Comparison of ENCODE assay signal across 1 cellular context in the genomic region with DNA sequence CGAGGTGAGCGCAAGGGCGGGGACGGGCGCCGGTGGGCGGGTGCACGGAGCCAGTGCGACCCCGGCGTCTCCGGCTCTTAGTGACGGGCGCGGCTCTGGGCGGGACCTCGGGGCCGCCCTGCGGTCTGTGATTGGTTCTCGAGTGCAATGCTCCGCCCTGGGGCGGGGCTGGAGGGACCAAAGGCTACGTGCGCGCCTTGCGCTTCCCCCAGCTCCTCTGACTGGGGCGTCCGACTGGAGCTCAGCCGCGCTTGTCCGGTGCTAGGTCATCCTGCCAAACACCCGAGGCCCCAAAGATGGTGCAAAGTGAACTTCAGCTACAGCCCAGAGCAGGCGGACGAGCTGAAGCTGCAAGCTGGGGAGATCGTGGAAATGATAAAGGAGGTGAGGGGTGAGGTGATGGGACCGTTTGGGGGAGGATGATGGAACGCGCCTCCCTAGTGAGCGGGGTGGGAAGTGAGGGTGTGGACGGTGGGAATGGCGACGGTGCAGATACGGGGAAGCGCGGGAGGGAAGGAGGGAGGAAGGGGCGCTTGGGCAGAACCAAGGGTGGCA.
TF ChIP-seq lines count a peak whose summit lies in the region.

No MANE protein-coding gene starts in this region.

TF ChIP-seq in HEK293, 187 proteins besides CTCF, POLR2A, EP300 and RAD21 (continued from another document and continues in another):
- TF ChIP-seq, protein P1, sequence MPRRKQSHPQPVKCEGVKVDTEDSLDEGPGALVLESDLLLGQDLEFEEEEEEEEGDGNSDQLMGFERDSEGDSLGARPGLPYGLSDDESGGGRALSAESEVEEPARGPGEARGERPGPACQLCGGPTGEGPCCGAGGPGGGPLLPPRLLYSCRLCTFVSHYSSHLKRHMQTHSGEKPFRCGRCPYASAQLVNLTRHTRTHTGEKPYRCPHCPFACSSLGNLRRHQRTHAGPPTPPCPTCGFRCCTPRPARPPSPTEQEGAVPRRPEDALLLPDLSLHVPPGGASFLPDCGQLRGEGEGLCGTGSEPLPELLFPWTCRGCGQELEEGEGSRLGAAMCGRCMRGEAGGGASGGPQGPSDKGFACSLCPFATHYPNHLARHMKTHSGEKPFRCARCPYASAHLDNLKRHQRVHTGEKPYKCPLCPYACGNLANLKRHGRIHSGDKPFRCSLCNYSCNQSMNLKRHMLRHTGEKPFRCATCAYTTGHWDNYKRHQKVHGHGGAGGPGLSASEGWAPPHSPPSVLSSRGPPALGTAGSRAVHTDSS (tag by site-specific recombination; IDR thresholded peaks at IDR 0.05) = no peak
- TF ChIP-seq, protein P2, sequence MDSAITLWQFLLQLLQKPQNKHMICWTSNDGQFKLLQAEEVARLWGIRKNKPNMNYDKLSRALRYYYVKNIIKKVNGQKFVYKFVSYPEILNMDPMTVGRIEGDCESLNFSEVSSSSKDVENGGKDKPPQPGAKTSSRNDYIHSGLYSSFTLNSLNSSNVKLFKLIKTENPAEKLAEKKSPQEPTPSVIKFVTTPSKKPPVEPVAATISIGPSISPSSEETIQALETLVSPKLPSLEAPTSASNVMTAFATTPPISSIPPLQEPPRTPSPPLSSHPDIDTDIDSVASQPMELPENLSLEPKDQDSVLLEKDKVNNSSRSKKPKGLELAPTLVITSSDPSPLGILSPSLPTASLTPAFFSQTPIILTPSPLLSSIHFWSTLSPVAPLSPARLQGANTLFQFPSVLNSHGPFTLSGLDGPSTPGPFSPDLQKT (IDR thresholded peaks at IDR 0.05; ENCODE audit: borderline replicate concordance, low read depth, low read length) = no peak
- TF ChIP-seq ZNF2 (tag by site-specific recombination; IDR thresholded peaks at IDR 0.05) = peak; percentile 26; the same call in 1 of the 2 replicates
- no peak for TF ChIP-seq ZNF274 (IDR thresholded peaks at IDR 0.05; ENCODE audit: low read length)
- TF ChIP-seq ZNF274 (tag by site-specific recombination; IDR thresholded peaks at IDR 0.05; ENCODE audit: borderline replicate concordance) = no peak
- TF ChIP-seq ZNF341 (tag by site-specific recombination; IDR thresholded peaks at IDR 0.05; ENCODE audit: low read depth) = peak; percentile 96
- TF ChIP-seq ZNF19 (tag by site-specific recombination; IDR thresholded peaks at IDR 0.05; ENCODE audit: low read depth) = no peak
- TF ChIP-seq, protein P3, sequence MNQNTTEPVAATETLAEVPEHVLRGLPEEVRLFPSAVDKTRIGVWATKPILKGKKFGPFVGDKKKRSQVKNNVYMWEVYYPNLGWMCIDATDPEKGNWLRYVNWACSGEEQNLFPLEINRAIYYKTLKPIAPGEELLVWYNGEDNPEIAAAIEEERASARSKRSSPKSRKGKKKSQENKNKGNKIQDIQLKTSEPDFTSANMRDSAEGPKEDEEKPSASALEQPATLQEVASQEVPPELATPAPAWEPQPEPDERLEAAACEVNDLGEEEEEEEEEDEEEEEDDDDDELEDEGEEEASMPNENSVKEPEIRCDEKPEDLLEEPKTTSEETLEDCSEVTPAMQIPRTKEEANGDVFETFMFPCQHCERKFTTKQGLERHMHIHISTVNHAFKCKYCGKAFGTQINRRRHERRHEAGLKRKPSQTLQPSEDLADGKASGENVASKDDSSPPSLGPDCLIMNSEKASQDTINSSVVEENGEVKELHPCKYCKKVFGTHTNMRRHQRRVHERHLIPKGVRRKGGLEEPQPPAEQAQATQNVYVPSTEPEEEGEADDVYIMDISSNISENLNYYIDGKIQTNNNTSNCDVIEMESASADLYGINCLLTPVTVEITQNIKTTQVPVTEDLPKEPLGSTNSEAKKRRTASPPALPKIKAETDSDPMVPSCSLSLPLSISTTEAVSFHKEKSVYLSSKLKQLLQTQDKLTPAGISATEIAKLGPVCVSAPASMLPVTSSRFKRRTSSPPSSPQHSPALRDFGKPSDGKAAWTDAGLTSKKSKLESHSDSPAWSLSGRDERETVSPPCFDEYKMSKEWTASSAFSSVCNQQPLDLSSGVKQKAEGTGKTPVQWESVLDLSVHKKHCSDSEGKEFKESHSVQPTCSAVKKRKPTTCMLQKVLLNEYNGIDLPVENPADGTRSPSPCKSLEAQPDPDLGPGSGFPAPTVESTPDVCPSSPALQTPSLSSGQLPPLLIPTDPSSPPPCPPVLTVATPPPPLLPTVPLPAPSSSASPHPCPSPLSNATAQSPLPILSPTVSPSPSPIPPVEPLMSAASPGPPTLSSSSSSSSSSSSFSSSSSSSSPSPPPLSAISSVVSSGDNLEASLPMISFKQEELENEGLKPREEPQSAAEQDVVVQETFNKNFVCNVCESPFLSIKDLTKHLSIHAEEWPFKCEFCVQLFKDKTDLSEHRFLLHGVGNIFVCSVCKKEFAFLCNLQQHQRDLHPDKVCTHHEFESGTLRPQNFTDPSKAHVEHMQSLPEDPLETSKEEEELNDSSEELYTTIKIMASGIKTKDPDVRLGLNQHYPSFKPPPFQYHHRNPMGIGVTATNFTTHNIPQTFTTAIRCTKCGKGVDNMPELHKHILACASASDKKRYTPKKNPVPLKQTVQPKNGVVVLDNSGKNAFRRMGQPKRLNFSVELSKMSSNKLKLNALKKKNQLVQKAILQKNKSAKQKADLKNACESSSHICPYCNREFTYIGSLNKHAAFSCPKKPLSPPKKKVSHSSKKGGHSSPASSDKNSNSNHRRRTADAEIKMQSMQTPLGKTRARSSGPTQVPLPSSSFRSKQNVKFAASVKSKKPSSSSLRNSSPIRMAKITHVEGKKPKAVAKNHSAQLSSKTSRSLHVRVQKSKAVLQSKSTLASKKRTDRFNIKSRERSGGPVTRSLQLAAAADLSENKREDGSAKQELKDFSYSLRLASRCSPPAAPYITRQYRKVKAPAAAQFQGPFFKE (tag by site-specific recombination; IDR thresholded peaks at IDR 0.05; ENCODE audit: borderline replicate concordance) = no peak
- TF ChIP-seq ZFP69B (tag by site-specific recombination; IDR thresholded peaks at IDR 0.05) = 0 out of 2 replicates have a peak, but pooled peaks have one; percentile 73
- TF ChIP-seq ZNF114 (tag by site-specific recombination; IDR thresholded peaks at IDR 0.05) = no peak
- TF ChIP-seq, protein P4, sequence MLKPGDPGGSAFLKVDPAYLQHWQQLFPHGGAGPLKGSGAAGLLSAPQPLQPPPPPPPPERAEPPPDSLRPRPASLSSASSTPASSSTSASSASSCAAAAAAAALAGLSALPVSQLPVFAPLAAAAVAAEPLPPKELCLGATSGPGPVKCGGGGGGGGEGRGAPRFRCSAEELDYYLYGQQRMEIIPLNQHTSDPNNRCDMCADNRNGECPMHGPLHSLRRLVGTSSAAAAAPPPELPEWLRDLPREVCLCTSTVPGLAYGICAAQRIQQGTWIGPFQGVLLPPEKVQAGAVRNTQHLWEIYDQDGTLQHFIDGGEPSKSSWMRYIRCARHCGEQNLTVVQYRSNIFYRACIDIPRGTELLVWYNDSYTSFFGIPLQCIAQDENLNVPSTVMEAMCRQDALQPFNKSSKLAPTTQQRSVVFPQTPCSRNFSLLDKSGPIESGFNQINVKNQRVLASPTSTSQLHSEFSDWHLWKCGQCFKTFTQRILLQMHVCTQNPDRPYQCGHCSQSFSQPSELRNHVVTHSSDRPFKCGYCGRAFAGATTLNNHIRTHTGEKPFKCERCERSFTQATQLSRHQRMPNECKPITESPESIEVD (tag by site-specific recombination; IDR thresholded peaks at IDR 0.05) = no peak
- TF ChIP-seq EGR2 (tag by site-specific recombination; IDR thresholded peaks at IDR 0.05; ENCODE audit: low read depth) = peak; percentile 70; the same call in 1 of the 2 replicates
- TF ChIP-seq, protein P5, sequence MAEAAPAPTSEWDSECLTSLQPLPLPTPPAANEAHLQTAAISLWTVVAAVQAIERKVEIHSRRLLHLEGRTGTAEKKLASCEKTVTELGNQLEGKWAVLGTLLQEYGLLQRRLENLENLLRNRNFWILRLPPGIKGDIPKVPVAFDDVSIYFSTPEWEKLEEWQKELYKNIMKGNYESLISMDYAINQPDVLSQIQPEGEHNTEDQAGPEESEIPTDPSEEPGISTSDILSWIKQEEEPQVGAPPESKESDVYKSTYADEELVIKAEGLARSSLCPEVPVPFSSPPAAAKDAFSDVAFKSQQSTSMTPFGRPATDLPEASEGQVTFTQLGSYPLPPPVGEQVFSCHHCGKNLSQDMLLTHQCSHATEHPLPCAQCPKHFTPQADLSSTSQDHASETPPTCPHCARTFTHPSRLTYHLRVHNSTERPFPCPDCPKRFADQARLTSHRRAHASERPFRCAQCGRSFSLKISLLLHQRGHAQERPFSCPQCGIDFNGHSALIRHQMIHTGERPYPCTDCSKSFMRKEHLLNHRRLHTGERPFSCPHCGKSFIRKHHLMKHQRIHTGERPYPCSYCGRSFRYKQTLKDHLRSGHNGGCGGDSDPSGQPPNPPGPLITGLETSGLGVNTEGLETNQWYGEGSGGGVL (tag by site-specific recombination; IDR thresholded peaks at IDR 0.05) = peak; percentile 73
- TF ChIP-seq ZNF175 (tag by site-specific recombination; IDR thresholded peaks at IDR 0.05) = no peak
- no peak for TF ChIP-seq ZFP37 (tag by site-specific recombination; IDR thresholded peaks at IDR 0.05)
- TF ChIP-seq, protein P6, sequence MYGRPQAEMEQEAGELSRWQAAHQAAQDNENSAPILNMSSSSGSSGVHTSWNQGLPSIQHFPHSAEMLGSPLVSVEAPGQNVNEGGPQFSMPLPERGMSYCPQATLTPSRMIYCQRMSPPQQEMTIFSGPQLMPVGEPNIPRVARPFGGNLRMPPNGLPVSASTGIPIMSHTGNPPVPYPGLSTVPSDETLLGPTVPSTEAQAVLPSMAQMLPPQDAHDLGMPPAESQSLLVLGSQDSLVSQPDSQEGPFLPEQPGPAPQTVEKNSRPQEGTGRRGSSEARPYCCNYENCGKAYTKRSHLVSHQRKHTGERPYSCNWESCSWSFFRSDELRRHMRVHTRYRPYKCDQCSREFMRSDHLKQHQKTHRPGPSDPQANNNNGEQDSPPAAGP (tag by site-specific recombination; IDR thresholded peaks at IDR 0.05) = peak; percentile 97
- TF ChIP-seq ZNF23 (tag by site-specific recombination; IDR thresholded peaks at IDR 0.05; ENCODE audit: borderline replicate concordance) = no peak
- TF ChIP-seq SP3 (tag by site-specific recombination; IDR thresholded peaks at IDR 0.05) = peak; percentile 79
- TF ChIP-seq, protein P7, sequence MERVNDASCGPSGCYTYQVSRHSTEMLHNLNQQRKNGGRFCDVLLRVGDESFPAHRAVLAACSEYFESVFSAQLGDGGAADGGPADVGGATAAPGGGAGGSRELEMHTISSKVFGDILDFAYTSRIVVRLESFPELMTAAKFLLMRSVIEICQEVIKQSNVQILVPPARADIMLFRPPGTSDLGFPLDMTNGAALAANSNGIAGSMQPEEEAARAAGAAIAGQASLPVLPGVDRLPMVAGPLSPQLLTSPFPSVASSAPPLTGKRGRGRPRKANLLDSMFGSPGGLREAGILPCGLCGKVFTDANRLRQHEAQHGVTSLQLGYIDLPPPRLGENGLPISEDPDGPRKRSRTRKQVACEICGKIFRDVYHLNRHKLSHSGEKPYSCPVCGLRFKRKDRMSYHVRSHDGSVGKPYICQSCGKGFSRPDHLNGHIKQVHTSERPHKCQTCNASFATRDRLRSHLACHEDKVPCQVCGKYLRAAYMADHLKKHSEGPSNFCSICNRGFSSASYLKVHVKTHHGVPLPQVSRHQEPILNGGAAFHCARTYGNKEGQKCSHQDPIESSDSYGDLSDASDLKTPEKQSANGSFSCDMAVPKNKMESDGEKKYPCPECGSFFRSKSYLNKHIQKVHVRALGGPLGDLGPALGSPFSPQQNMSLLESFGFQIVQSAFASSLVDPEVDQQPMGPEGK (tag by site-specific recombination; IDR thresholded peaks at IDR 0.05) = peak; percentile 70
- peak; percentile 94 for TF ChIP-seq ZNF600 (tag by site-specific recombination; IDR thresholded peaks at IDR 0.05)
- peak; percentile 84 for TF ChIP-seq ZBTB7A (tag by site-specific recombination; IDR thresholded peaks at IDR 0.05; ENCODE audit: low read depth)
- TF ChIP-seq, protein P8, sequence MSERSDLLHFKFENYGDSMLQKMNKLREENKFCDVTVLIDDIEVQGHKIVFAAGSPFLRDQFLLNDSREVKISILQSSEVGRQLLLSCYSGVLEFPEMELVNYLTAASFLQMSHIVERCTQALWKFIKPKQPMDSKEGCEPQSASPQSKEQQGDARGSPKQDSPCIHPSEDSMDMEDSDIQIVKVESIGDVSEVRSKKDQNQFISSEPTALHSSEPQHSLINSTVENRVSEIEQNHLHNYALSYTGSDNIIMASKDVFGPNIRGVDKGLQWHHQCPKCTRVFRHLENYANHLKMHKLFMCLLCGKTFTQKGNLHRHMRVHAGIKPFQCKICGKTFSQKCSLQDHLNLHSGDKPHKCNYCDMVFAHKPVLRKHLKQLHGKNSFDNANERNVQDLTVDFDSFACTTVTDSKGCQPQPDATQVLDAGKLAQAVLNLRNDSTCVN (tag by site-specific recombination; optimal IDR thresholded peaks at IDR 0.05) = peak; percentile 88
- TF ChIP-seq, protein P9, sequence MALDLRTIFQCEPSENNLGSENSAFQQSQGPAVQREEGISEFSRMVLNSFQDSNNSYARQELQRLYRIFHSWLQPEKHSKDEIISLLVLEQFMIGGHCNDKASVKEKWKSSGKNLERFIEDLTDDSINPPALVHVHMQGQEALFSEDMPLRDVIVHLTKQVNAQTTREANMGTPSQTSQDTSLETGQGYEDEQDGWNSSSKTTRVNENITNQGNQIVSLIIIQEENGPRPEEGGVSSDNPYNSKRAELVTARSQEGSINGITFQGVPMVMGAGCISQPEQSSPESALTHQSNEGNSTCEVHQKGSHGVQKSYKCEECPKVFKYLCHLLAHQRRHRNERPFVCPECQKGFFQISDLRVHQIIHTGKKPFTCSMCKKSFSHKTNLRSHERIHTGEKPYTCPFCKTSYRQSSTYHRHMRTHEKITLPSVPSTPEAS (tag by site-specific recombination; IDR thresholded peaks at IDR 0.05) = no peak
- TF ChIP-seq WT1 (tag by site-specific recombination; IDR thresholded peaks at IDR 0.05) = peak; percentile 77
- TF ChIP-seq ZNF138 (tag by site-specific recombination; IDR thresholded peaks at IDR 0.05; ENCODE audit: borderline replicate concordance) = no peak
- TF ChIP-seq ZNF132 (tag by site-specific recombination; IDR thresholded peaks at IDR 0.05; ENCODE audit: borderline replicate concordance) = no peak
- TF ChIP-seq SP2 (tag by site-specific recombination; IDR thresholded peaks at IDR 0.05) = peak; percentile 94
- TF ChIP-seq ZSCAN30 (tag by site-specific recombination; IDR thresholded peaks at IDR 0.05) = 0 out of 2 replicates have a peak, but pooled peaks have one; percentile 2
- TF ChIP-seq, protein P10, sequence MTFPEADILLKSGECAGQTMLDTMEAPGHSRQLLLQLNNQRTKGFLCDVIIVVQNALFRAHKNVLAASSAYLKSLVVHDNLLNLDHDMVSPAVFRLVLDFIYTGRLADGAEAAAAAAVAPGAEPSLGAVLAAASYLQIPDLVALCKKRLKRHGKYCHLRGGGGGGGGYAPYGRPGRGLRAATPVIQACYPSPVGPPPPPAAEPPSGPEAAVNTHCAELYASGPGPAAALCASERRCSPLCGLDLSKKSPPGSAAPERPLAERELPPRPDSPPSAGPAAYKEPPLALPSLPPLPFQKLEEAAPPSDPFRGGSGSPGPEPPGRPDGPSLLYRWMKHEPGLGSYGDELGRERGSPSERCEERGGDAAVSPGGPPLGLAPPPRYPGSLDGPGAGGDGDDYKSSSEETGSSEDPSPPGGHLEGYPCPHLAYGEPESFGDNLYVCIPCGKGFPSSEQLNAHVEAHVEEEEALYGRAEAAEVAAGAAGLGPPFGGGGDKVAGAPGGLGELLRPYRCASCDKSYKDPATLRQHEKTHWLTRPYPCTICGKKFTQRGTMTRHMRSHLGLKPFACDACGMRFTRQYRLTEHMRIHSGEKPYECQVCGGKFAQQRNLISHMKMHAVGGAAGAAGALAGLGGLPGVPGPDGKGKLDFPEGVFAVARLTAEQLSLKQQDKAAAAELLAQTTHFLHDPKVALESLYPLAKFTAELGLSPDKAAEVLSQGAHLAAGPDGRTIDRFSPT (tag by site-specific recombination; IDR thresholded peaks at IDR 0.05) = 0 out of 2 replicates have a peak, but pooled peaks have one; percentile 6
- no peak for TF ChIP-seq ZNF48 (tag by site-specific recombination; IDR thresholded peaks at IDR 0.05)
